1 cellular context compared by ENCODE assay signal in the genomic region with DNA sequence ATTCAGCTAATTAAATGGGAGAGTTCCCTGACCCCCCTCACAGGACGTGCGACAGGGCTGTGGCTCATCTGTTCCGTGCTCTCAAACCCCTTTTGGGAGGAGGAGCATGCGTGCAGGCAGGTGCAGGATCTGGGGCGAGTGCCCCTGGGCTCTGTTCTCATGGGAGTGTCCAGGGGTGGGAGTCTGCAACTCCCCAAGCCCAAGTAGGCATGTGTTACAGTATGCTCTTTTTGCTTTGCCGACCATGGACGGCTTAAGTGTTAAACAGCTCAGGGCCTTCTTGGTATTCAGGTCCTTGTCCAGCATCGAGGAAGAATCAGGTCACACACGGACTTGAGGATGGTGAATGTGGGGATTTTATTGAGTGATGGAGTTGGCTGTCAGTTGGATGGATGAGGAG.
A peak's percentile ranks its signal among the peaks of the same experiment; 100 is the strongest.
TF ChIP-seq lines count a peak whose summit lies in the region.

No MANE protein-coding gene starts in this region.

TF ChIP-seq in HepG2, 621 proteins besides CTCF, POLR2A, EP300 and RAD21 (continued from another document):
- TF ChIP-seq, protein P1, sequence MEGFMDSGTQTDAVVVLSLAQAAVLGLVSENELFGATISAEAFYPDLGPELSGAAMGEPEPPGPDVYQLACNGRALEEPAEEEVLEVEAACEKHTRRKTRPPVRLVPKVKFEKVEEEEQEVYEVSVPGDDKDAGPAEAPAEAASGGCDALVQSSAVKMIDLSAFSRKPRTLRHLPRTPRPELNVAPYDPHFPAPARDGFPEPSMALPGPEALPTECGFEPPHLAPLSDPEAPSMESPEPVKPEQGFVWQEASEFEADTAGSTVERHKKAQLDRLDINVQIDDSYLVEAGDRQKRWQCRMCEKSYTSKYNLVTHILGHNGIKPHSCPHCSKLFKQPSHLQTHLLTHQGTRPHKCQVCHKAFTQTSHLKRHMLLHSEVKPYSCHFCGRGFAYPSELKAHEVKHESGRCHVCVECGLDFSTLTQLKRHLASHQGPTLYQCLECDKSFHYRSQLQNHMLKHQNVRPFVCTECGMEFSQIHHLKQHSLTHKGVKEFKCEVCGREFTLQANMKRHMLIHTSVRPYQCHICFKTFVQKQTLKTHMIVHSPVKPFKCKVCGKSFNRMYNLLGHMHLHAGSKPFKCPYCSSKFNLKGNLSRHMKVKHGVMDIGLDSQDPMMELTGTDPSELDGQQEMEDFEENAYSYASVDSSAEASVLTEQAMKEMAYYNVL (CRISPR knock-in tag; IDR thresholded peaks at IDR 0.05; ENCODE audit: borderline replicate concordance): 0 out of 2 replicates have a peak, but pooled peaks have one; percentile 34
- TF ChIP-seq RBM22 (optimal IDR thresholded peaks at IDR 0.05; ENCODE audit: low read length): peak; percentile 76
- no peak for TF ChIP-seq KLF11 (CRISPR knock-in tag; IDR thresholded peaks at IDR 0.05)
- 0 out of 2 replicates have a peak, but pooled peaks have one; percentile 53 for TF ChIP-seq HIVEP1 (CRISPR knock-in tag; IDR thresholded peaks at IDR 0.05)
- TF ChIP-seq GTF2F1 (IDR thresholded peaks at IDR 0.05; ENCODE audit: low read length): no peak
- TF ChIP-seq ZNF543 (CRISPR knock-in tag; IDR thresholded peaks at IDR 0.05): no peak
- no peak for TF ChIP-seq KDM6A (CRISPR knock-in tag; IDR thresholded peaks at IDR 0.05; ENCODE audit: low read depth)
- no peak for TF ChIP-seq KAT7 (CRISPR knock-in tag; IDR thresholded peaks at IDR 0.05; ENCODE audit: borderline replicate concordance)
- no peak for TF ChIP-seq U2AF1 (optimal IDR thresholded peaks at IDR 0.05; ENCODE audit: low read depth, low read length)
- TF ChIP-seq NAIF1 (CRISPR knock-in tag; IDR thresholded peaks at IDR 0.05; ENCODE audit: borderline replicate concordance): no peak
- no peak for TF ChIP-seq MIXL1 (CRISPR knock-in tag; IDR thresholded peaks at IDR 0.05)
- TF ChIP-seq ZNF891 (CRISPR knock-in tag; IDR thresholded peaks at IDR 0.05): peak; percentile 68; the same call in 1 of the 2 replicates
- TF ChIP-seq, protein P2, sequence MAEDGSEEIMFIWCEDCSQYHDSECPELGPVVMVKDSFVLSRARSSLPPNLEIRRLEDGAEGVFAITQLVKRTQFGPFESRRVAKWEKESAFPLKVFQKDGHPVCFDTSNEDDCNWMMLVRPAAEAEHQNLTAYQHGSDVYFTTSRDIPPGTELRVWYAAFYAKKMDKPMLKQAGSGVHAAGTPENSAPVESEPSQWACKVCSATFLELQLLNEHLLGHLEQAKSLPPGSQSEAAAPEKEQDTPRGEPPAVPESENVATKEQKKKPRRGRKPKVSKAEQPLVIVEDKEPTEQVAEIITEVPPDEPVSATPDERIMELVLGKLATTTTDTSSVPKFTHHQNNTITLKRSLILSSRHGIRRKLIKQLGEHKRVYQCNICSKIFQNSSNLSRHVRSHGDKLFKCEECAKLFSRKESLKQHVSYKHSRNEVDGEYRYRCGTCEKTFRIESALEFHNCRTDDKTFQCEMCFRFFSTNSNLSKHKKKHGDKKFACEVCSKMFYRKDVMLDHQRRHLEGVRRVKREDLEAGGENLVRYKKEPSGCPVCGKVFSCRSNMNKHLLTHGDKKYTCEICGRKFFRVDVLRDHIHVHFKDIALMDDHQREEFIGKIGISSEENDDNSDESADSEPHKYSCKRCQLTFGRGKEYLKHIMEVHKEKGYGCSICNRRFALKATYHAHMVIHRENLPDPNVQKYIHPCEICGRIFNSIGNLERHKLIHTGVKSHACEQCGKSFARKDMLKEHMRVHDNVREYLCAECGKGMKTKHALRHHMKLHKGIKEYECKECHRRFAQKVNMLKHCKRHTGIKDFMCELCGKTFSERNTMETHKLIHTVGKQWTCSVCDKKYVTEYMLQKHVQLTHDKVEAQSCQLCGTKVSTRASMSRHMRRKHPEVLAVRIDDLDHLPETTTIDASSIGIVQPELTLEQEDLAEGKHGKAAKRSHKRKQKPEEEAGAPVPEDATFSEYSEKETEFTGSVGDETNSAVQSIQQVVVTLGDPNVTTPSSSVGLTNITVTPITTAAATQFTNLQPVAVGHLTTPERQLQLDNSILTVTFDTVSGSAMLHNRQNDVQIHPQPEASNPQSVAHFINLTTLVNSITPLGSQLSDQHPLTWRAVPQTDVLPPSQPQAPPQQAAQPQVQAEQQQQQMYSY (CRISPR knock-in tag; IDR thresholded peaks at IDR 0.05): no peak
- TF ChIP-seq NRL (CRISPR knock-in tag; IDR thresholded peaks at IDR 0.05; ENCODE audit: borderline replicate concordance): peak; percentile 46; the same call in 1 of the 2 replicates
- TF ChIP-seq, protein P3, sequence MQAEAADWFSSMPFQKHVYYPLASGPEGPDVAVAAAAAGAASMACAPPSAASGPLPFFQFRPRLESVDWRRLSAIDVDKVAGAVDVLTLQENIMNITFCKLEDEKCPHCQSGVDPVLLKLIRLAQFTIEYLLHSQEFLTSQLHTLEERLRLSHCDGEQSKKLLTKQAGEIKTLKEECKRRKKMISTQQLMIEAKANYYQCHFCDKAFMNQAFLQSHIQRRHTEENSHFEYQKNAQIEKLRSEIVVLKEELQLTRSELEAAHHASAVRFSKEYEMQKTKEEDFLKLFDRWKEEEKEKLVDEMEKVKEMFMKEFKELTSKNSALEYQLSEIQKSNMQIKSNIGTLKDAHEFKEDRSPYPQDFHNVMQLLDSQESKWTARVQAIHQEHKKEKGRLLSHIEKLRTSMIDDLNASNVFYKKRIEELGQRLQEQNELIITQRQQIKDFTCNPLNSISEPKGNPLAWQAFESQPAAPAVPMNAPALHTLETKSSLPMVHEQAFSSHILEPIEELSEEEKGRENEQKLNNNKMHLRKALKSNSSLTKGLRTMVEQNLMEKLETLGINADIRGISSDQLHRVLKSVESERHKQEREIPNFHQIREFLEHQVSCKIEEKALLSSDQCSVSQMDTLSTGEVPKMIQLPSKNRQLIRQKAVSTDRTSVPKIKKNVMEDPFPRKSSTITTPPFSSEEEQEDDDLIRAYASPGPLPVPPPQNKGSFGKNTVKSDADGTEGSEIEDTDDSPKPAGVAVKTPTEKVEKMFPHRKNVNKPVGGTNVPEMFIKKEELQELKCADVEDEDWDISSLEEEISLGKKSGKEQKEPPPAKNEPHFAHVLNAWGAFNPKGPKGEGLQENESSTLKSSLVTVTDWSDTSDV (CRISPR knock-in tag; IDR thresholded peaks at IDR 0.05): 0 out of 2 replicates have a peak, but pooled peaks have one; percentile 45
- TF ChIP-seq, protein P4, sequence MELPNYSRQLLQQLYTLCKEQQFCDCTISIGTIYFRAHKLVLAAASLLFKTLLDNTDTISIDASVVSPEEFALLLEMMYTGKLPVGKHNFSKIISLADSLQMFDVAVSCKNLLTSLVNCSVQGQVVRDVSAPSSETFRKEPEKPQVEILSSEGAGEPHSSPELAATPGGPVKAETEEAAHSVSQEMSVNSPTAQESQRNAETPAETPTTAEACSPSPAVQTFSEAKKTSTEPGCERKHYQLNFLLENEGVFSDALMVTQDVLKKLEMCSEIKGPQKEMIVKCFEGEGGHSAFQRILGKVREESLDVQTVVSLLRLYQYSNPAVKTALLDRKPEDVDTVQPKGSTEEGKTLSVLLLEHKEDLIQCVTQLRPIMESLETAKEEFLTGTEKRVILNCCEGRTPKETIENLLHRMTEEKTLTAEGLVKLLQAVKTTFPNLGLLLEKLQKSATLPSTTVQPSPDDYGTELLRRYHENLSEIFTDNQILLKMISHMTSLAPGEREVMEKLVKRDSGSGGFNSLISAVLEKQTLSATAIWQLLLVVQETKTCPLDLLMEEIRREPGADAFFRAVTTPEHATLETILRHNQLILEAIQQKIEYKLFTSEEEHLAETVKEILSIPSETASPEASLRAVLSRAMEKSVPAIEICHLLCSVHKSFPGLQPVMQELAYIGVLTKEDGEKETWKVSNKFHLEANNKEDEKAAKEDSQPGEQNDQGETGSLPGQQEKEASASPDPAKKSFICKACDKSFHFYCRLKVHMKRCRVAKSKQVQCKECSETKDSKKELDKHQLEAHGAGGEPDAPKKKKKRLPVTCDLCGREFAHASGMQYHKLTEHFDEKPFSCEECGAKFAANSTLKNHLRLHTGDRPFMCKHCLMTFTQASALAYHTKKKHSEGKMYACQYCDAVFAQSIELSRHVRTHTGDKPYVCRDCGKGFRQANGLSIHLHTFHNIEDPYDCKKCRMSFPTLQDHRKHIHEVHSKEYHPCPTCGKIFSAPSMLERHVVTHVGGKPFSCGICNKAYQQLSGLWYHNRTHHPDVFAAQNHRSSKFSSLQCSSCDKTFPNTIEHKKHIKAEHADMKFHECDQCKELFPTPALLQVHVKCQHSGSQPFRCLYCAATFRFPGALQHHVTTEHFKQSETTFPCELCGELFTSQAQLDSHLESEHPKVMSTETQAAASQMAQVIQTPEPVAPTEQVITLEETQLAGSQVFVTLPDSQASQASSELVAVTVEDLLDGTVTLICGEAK (IDR thresholded peaks at IDR 0.05): no peak
- TF ChIP-seq, protein P4 (CRISPR knock-in tag; IDR thresholded peaks at IDR 0.05): peak; percentile 29; the same call in 1 of the 2 replicates
